Comparison of ENCODE assay signal across 8 cellular contexts in the genomic region with DNA sequence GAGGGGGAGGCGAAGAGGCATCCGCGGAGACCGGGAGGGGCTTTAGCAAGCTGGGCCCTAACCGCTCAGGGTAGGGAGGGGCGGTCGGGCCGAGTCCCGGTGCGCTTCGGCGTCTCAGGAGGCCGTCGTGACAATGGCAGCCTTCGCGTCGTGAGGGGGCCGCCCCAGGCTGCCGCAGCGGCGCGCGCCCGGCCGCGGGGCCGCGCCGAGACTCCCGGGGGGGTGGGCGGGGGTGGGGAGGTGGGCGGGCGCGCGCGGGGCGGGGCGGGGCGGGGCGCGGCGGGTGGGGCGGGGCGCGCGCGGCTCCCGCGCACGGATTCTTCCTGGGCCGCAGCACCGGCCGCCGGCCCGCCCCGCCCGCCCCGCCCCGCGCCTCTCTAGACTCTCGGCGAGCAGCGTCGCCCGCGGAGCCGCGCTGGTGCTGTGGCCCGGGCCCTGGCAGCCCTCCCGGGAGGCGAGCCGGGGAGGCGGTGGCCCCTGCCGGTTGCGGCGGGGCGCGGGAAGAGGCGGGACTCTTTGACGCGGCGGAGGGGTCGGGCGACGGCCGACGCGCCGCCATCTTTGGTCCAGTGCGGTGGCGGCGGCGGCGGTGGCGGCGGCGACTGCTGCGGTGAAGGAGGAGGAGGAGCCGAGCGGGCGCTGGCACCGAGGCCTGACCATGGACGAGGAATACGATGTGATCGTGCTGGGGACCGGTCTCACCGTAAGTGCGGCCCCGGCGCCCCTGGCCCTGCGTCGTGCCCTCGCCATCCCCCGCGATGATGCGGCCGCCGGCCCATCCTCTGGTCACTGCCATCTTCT. TPM values are rescaled to one million over a fixed set of nuclear protein-coding genes. Genes with fewer than 3 reads are reported as not detected.
DNase-seq lines count a peak whose midpoint lies in the region; ATAC-seq and TF ChIP-seq lines count a peak whose summit lies in the region.

A gene (plus strand): TSS at position 558 of the 801 bp plus-strand sequence. CDS start 101 bp downstream, at position 659.

- peaks cover 8% of the 10 kb centered on the region for H3K4me1 Mint-ChIP-seq in activated T-helper 2 cell treated with anti-CD3 and anti-CD28 coated beads, Interferon-gamma antibody, Interleukin-2, Interleukin-4, amounts not matched to agents 10 μg/mL and 5 μg/mL and 100 μg/mL, durations not matched to agents 14 hours and 24 hours and 36 hours (ENCODE audit: low read depth)
- peaks cover 11% of the 10 kb centered on the region for H3K4me1 Mint-ChIP-seq in nephron

- H3K4me1 ChIP-seq in OCI-LY1 (ENCODE audit: insufficient read depth, low read length, severe bottlenecking) (peaks cover 19% of the 10 kb centered on the region), upper lobe of left lung (peaks cover 3 to 23% (median 4%) of the 10 kb centered on the region in 4 donors)

- no peaks in the 10 kb centered on the region for H3K27me3 ChIP-seq in OCI-LY1 (ENCODE audit: insufficient read depth, low read length)
- no peaks in the 10 kb centered on the region for H3K27me3 ChIP-seq in upper lobe of left lung

- H3K9me3 Mint-ChIP-seq in activated T-helper 2 cell treated with anti-CD3 and anti-CD28 coated beads, Interferon-gamma antibody, Interleukin-2, Interleukin-4, amounts not matched to agents 10 μg/mL and 5 μg/mL and 100 μg/mL, durations not matched to agents 14 hours and 24 hours and 36 hours = no peaks in the 10 kb centered on the region
- peaks cover 15% of the 10 kb centered on the region for H3K9me3 Mint-ChIP-seq in nephron

- in situ Hi-C loops in Caki2 (cut with HindIII; ENCODE audit: low pct_unique_long_range_greater_than_20kb, low sequenced_read_pairs) = no loop called here

- H3K36me3 Mint-ChIP-seq in activated T-helper 2 cell treated with anti-CD3 and anti-CD28 coated beads, Interferon-gamma antibody, Interleukin-2, Interleukin-4, amounts not matched to agents 10 μg/mL and 5 μg/mL and 100 μg/mL, durations not matched to agents 14 hours and 24 hours and 36 hours (ENCODE audit: low read depth) = peaks cover 36% of the 10 kb centered on the region
- peaks cover 39% of the 10 kb centered on the region for H3K36me3 Mint-ChIP-seq in nephron (ENCODE audit: low read depth)

- no peaks in the 10 kb centered on the region for H3F3A ChIP-seq in OCI-LY1 (ENCODE audit: insufficient read depth, low read length)

- ATAC-seq in upper lobe of left lung (ENCODE audit: low FRiP score in 2 of 2) = peak in 1 of 2 donors; percentile 90
- no peak for ATAC-seq in HG03469 (IDR thresholded peaks at IDR 0.05; ENCODE audit: unreplicated experiment)

- intact Hi-C loops in activated T-helper 2 cell treated with anti-CD3 and anti-CD28 coated beads, Interferon-gamma antibody, Interleukin-2, Interleukin-4, amounts not matched to agents 10 μg/mL and 5 μg/mL and 100 μg/mL, durations not matched to agents 14 hours and 24 hours and 36 hours (cut with micrococcal nuclease) = loop anchor here (5.0 kb wide), 1 partner anchor 39 kb away; a partner anchor contains a TSS

- TF ChIP-seq POLR2A in upper lobe of left lung (IDR thresholded peaks at IDR 0.05) = peak in 2 of 4 donors; percentile 24 to 65

- no peaks in the 10 kb centered on the region for H3K9me2 ChIP-seq in OCI-LY1 (ENCODE audit: low read depth, low read length)

- TF ChIP-seq CTCF in HFF-Myc (IDR thresholded peaks at IDR 0.05; ENCODE audit: low read depth, low read length, missing control alignments) (no peak), OCI-LY1 (IDR thresholded peaks at IDR 0.05; ENCODE audit: low read length) (no peak), fibroblast of mammary gland (conservative IDR thresholded peaks at IDR 0.05; ENCODE audit: control insufficient read depth, insufficient read depth, low read depth, low read length) (no peak), nephron (IDR thresholded peaks at IDR 0.05; ENCODE audit: unreplicated experiment in 3 of 3) (no peak), upper lobe of left lung (IDR thresholded peaks at IDR 0.05) (no peak)

- peak within 1 kb of the TSS; percentile 50 for H3K4me3 ChIP-seq in HFF-Myc (replicated peaks; ENCODE audit: low read depth, low read length)
- H3K4me3 ChIP-seq in OCI-LY1 (ENCODE audit: low read depth, low read length, poor library complexity, severe bottlenecking) = peak within 1 kb of the TSS; percentile 81
- H3K4me3 ChIP-seq in fibroblast of mammary gland (ENCODE audit: control insufficient read depth, low read depth, low read length) = peak within 1 kb of the TSS; percentile 68
- peak within 1 kb of the TSS; percentile 53 to 84 (median 74) for H3K4me3 ChIP-seq in upper lobe of left lung

- peak within 1 kb of the TSS; percentile 78 for H3K27ac Mint-ChIP-seq in activated T-helper 2 cell treated with anti-CD3 and anti-CD28 coated beads, Interferon-gamma antibody, Interleukin-2, Interleukin-4, amounts not matched to agents 10 μg/mL and 5 μg/mL and 100 μg/mL, durations not matched to agents 14 hours and 24 hours and 36 hours
- H3K27ac Mint-ChIP-seq in nephron = peak within 1 kb of the TSS; percentile 84 to 92 (median 85)

- H4K20me1 ChIP-seq in OCI-LY1 (ENCODE audit: insufficient read depth, low read length) = no peaks in the 10 kb centered on the region

- H3K4me2 ChIP-seq in OCI-LY1 (ENCODE audit: low read length) = peak within 1 kb of the TSS; percentile 96

- H3K4me3 Mint-ChIP-seq in activated T-helper 2 cell treated with anti-CD3 and anti-CD28 coated beads, Interferon-gamma antibody, Interleukin-2, Interleukin-4, amounts not matched to agents 10 μg/mL and 5 μg/mL and 100 μg/mL, durations not matched to agents 14 hours and 24 hours and 36 hours (ENCODE audit: low read depth) = peak within 1 kb of the TSS; percentile 85
- H3K4me3 Mint-ChIP-seq in nephron = peak within 1 kb of the TSS; percentile 92 to 95 (median 94)

- no peak within 1 kb of the TSS for H2AFZ ChIP-seq in OCI-LY1 (ENCODE audit: low read length)

- H3K9me3 ChIP-seq in OCI-LY1 (ENCODE audit: low read length) (no peaks in the 10 kb centered on the region), upper lobe of left lung (peaks cover 0 to 4% (median 0%) of the 10 kb centered on the region in 4 donors)

- TF ChIP-seq EP300 in upper lobe of left lung (IDR thresholded peaks at IDR 0.05) = no peak

- H3K79me2 ChIP-seq in OCI-LY1 (ENCODE audit: insufficient read depth, low read length) = peaks cover 7% of the 10 kb centered on the region; the same call in 1 of the 2 replicates

- DNase-seq in Caki2 (ENCODE audit: low read depth) (peak; percentile 57), HFF-Myc (ENCODE audit: extremely low read depth, low read depth) (no peak), fibroblast of mammary gland (ENCODE audit: low read depth) (peak; percentile 15), upper lobe of left lung (peak; percentile 45 to 94)
- peak; percentile 58 for DNase-seq in activated T-helper 2 cell treated with anti-CD3 and anti-CD28 coated beads, Interferon-gamma antibody, Interleukin-2, Interleukin-4, amounts not matched to agents 10 μg/mL and 5 μg/mL and 100 μg/mL, durations not matched to agents 14 hours and 24 hours and 36 hours (ENCODE audit: low spot score)

- peak within 1 kb of the TSS; percentile 76 for H3K9ac ChIP-seq in OCI-LY1 (ENCODE audit: low read length)

- no peaks in the 10 kb centered on the region for H3K27me3 Mint-ChIP-seq in activated T-helper 2 cell treated with anti-CD3 and anti-CD28 coated beads, Interferon-gamma antibody, Interleukin-2, Interleukin-4, amounts not matched to agents 10 μg/mL and 5 μg/mL and 100 μg/mL, durations not matched to agents 14 hours and 24 hours and 36 hours (ENCODE audit: low read depth)
- no peaks in the 10 kb centered on the region for H3K27me3 Mint-ChIP-seq in nephron (ENCODE audit: low read depth)

- WGBS in upper lobe of left lung, 2 donors = 0 to 50% methylated on average over 2 to 45 of the region's 118 CpGs

- H3K36me3 ChIP-seq in OCI-LY1 (ENCODE audit: insufficient read depth, low read length) (peaks cover 37% of the 10 kb centered on the region), upper lobe of left lung (peaks cover 0 to 60% (median 29%) of the 10 kb centered on the region in 4 donors)

- H3K27ac ChIP-seq in OCI-LY1 (ENCODE audit: low read depth, low read length, poor library complexity, severe bottlenecking) (peak within 1 kb of the TSS; percentile 58), upper lobe of left lung (peak within 1 kb of the TSS; percentile 85 to 96 (median 88))

RNA-seq across cellular contexts. Expression of the gene that starts here (rescaled TPM):
- total RNA-seq in Caki2 (2014; rRNA removed; shearing (Covaris generic); ENCODE audit: low replicate concordance) = 58.6 and 91.2 TPM in 2 replicates
- total RNA-seq in activated T-helper 2 cell treated with anti-CD3 and anti-CD28 coated beads, Interferon-gamma antibody, Interleukin-2, Interleukin-4, amounts not matched to agents 10 μg/mL and 5 μg/mL and 100 μg/mL, durations not matched to agents 14 hours and 24 hours and 36 hours = 115 and 117 TPM in 2 replicates
- 100 to 1,000 TPM in 2 of 6 donors, 10 to 100 TPM in 4; 81.2 to 237 (median 96.0) TPM for total RNA-seq in upper lobe of left lung
